In genomic region chr3:179148446-179149238, GRCh38 we compare ENCODE assay signal across 1 cellular context.
A peak's percentile ranks its signal among the peaks of the same experiment; 100 is the strongest.
TF ChIP-seq lines count a peak whose summit lies in the region.

No MANE protein-coding gene starts in this region.

TF ChIP-seq in HepG2, 621 proteins besides CTCF, POLR2A, EP300 and RAD21 (continued from another document and continues in another):
- TF ChIP-seq TERF1 (CRISPR knock-in tag; IDR thresholded peaks at IDR 0.05) (0 out of 2 replicates have a peak, but pooled peaks have one; percentile 57), MED8 (CRISPR knock-in tag; IDR thresholded peaks at IDR 0.05; ENCODE audit: insufficient replicate concordance) (no peak), SETDB1 (CRISPR knock-in tag; IDR thresholded peaks at IDR 0.05; ENCODE audit: borderline replicate concordance) (no peak), ATF7 (IDR thresholded peaks at IDR 0.05) (no peak), ATF7 (CRISPR knock-in tag; IDR thresholded peaks at IDR 0.05) (no peak), ZNF296 (CRISPR knock-in tag; conservative IDR thresholded peaks at IDR 0.05) (no peak), ZNF44 (CRISPR knock-in tag; IDR thresholded peaks at IDR 0.05) (no peak), GPN1 (CRISPR knock-in tag; IDR thresholded peaks at IDR 0.05; ENCODE audit: borderline replicate concordance) (no peak), ZNF205 (CRISPR knock-in tag; IDR thresholded peaks at IDR 0.05) (0 out of 2 replicates have a peak, but pooled peaks have one; percentile 24), NFKB2 (CRISPR knock-in tag; IDR thresholded peaks at IDR 0.05; ENCODE audit: borderline replicate concordance) (peak; percentile 67; the same call in 1 of the 2 replicates), ZNF619 (CRISPR knock-in tag; IDR thresholded peaks at IDR 0.05) (no peak), ZNF773 (CRISPR knock-in tag; IDR thresholded peaks at IDR 0.05; ENCODE audit: borderline replicate concordance) (peak; percentile 35; the same call in 1 of the 2 replicates), TRAFD1 (CRISPR knock-in tag; IDR thresholded peaks at IDR 0.05; ENCODE audit: borderline replicate concordance) (no peak), ZSCAN31 (CRISPR knock-in tag; IDR thresholded peaks at IDR 0.05; ENCODE audit: low read depth) (no peak; the same call in 1 of the 2 replicates), ZBTB44 (CRISPR knock-in tag; IDR thresholded peaks at IDR 0.05) (no peak), TEAD3 (CRISPR knock-in tag; optimal IDR thresholded peaks at IDR 0.05; ENCODE audit: borderline replicate concordance) (no peak), ZNF335 (CRISPR knock-in tag; IDR thresholded peaks at IDR 0.05) (no peak), STAT5B (CRISPR knock-in tag; IDR thresholded peaks at IDR 0.05) (no peak), ZNF792 (CRISPR knock-in tag; IDR thresholded peaks at IDR 0.05) (no peak), MED13 (CRISPR knock-in tag; IDR thresholded peaks at IDR 0.05) (0 out of 2 replicates have a peak, but pooled peaks have one; percentile 32), YY1 (IDR thresholded peaks at IDR 0.05; ENCODE audit: insufficient read depth, insufficient replicate concordance, low read depth, low read length) (peak; percentile 15), PTBP1 (IDR thresholded peaks at IDR 0.05; ENCODE audit: low read depth, low read length, poor library complexity, severe bottlenecking) (no peak), TCF7 (IDR thresholded peaks at IDR 0.05; ENCODE audit: low read depth) (0 out of 2 replicates have a peak, but pooled peaks have one; percentile 4), ZNF292 (CRISPR knock-in tag; IDR thresholded peaks at IDR 0.05; ENCODE audit: borderline replicate concordance, low read depth) (no peak), PPARG (CRISPR knock-in tag; conservative IDR thresholded peaks at IDR 0.05) (no peak), ZNF678 (CRISPR knock-in tag; IDR thresholded peaks at IDR 0.05) (no peak), ZNF138 (CRISPR knock-in tag; IDR thresholded peaks at IDR 0.05; ENCODE audit: low read depth) (no peak), RXRB (CRISPR knock-in tag; IDR thresholded peaks at IDR 0.05; ENCODE audit: borderline replicate concordance) (no peak), MEIS1 (CRISPR knock-in tag; IDR thresholded peaks at IDR 0.05; ENCODE audit: borderline replicate concordance) (no peak), EZH2 (conservative IDR thresholded peaks at IDR 0.05; ENCODE audit: low read depth, low read length) (no peak), ZFAT (CRISPR knock-in tag; conservative IDR thresholded peaks at IDR 0.05) (no peak), ZNF468 (CRISPR knock-in tag; IDR thresholded peaks at IDR 0.05) (0 out of 2 replicates have a peak, but pooled peaks have one; percentile 48), RARG (CRISPR knock-in tag; IDR thresholded peaks at IDR 0.05; ENCODE audit: low read depth) (no peak), SNRNP70 (IDR thresholded peaks at IDR 0.05; ENCODE audit: low read depth, low read length) (no peak), ESRRA (CRISPR knock-in tag; IDR thresholded peaks at IDR 0.05; ENCODE audit: low read depth) (no peak), NCOR1 (IDR thresholded peaks at IDR 0.05; ENCODE audit: borderline replicate concordance, low read length) (no peak), ZNF317 (CRISPR knock-in tag; IDR thresholded peaks at IDR 0.05) (no peak), ZNF747 (CRISPR knock-in tag; IDR thresholded peaks at IDR 0.05; ENCODE audit: borderline replicate concordance) (no peak), EED (CRISPR knock-in tag; IDR thresholded peaks at IDR 0.05) (no peak), ZSCAN9 (CRISPR knock-in tag; IDR thresholded peaks at IDR 0.05; ENCODE audit: borderline replicate concordance) (no peak), MZF1 (CRISPR knock-in tag; IDR thresholded peaks at IDR 0.05; ENCODE audit: borderline replicate concordance) (no peak), HOXA7 (CRISPR knock-in tag; IDR thresholded peaks at IDR 0.05) (no peak), POLR2G (IDR thresholded peaks at IDR 0.05; ENCODE audit: low read depth, low read length) (0 out of 2 replicates have a peak, but pooled peaks have one; percentile 15), ZNF251 (CRISPR knock-in tag; IDR thresholded peaks at IDR 0.05) (no peak), ZC3H13 (CRISPR knock-in tag; IDR thresholded peaks at IDR 0.05) (no peak), ZNF772 (CRISPR knock-in tag; IDR thresholded peaks at IDR 0.05) (no peak), ZBTB7B (CRISPR knock-in tag; IDR thresholded peaks at IDR 0.05) (peak; percentile 43; the same call in 1 of the 2 replicates)
- TF ChIP-seq, protein P1, sequence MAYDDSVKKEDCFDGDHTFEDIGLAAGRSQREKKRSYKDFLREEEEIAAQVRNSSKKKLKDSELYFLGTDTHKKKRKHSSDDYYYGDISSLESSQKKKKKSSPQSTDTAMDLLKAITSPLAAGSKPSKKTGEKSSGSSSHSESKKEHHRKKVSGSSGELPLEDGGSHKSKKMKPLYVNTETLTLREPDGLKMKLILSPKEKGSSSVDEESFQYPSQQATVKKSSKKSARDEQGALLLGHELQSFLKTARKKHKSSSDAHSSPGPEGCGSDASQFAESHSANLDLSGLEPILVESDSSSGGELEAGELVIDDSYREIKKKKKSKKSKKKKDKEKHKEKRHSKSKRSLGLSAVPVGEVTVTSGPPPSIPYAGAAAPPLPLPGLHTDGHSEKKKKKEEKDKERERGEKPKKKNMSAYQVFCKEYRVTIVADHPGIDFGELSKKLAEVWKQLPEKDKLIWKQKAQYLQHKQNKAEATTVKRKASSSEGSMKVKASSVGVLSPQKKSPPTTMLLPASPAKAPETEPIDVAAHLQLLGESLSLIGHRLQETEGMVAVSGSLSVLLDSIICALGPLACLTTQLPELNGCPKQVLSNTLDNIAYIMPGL (CRISPR knock-in tag; IDR thresholded peaks at IDR 0.05; ENCODE audit: borderline replicate concordance in 1 of 2, low read depth in 1 of 2) = peak in 1 of 2 experiments; percentile 40; a peak in 2 of 4 replicates
- TF ChIP-seq, protein P2, sequence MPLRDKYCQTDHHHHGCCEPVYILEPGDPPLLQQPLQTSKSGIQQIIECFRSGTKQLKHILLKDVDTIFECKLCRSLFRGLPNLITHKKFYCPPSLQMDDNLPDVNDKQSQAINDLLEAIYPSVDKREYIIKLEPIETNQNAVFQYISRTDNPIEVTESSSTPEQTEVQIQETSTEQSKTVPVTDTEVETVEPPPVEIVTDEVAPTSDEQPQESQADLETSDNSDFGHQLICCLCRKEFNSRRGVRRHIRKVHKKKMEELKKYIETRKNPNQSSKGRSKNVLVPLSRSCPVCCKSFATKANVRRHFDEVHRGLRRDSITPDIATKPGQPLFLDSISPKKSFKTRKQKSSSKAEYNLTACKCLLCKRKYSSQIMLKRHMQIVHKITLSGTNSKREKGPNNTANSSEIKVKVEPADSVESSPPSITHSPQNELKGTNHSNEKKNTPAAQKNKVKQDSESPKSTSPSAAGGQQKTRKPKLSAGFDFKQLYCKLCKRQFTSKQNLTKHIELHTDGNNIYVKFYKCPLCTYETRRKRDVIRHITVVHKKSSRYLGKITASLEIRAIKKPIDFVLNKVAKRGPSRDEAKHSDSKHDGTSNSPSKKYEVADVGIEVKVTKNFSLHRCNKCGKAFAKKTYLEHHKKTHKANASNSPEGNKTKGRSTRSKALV (CRISPR knock-in tag; IDR thresholded peaks at IDR 0.05) = no peak
- TF ChIP-seq, protein P3, sequence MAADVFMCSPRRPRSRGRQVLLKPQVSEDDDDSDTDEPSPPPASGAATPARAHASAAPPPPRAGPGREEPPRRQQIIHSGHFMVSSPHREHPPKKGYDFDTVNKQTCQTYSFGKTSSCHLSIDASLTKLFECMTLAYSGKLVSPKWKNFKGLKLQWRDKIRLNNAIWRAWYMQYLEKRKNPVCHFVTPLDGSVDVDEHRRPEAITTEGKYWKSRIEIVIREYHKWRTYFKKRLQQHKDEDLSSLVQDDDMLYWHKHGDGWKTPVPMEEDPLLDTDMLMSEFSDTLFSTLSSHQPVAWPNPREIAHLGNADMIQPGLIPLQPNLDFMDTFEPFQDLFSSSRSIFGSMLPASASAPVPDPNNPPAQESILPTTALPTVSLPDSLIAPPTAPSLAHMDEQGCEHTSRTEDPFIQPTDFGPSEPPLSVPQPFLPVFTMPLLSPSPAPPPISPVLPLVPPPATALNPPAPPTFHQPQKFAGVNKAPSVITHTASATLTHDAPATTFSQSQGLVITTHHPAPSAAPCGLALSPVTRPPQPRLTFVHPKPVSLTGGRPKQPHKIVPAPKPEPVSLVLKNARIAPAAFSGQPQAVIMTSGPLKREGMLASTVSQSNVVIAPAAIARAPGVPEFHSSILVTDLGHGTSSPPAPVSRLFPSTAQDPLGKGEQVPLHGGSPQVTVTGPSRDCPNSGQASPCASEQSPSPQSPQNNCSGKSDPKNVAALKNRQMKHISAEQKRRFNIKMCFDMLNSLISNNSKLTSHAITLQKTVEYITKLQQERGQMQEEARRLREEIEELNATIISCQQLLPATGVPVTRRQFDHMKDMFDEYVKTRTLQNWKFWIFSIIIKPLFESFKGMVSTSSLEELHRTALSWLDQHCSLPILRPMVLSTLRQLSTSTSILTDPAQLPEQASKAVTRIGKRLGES (CRISPR knock-in tag; IDR thresholded peaks at IDR 0.05; ENCODE audit: borderline replicate concordance) = no peak
- TF ChIP-seq, protein P4, sequence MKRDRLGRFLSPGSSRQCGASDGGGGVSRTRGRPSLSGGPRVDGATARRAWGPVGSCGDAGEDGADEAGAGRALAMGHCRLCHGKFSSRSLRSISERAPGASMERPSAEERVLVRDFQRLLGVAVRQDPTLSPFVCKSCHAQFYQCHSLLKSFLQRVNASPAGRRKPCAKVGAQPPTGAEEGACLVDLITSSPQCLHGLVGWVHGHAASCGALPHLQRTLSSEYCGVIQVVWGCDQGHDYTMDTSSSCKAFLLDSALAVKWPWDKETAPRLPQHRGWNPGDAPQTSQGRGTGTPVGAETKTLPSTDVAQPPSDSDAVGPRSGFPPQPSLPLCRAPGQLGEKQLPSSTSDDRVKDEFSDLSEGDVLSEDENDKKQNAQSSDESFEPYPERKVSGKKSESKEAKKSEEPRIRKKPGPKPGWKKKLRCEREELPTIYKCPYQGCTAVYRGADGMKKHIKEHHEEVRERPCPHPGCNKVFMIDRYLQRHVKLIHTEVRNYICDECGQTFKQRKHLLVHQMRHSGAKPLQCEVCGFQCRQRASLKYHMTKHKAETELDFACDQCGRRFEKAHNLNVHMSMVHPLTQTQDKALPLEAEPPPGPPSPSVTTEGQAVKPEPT (CRISPR knock-in tag; IDR thresholded peaks at IDR 0.05; ENCODE audit: low read depth) = 0 out of 2 replicates have a peak, but pooled peaks have one; percentile 16
- TF ChIP-seq, protein P5, sequence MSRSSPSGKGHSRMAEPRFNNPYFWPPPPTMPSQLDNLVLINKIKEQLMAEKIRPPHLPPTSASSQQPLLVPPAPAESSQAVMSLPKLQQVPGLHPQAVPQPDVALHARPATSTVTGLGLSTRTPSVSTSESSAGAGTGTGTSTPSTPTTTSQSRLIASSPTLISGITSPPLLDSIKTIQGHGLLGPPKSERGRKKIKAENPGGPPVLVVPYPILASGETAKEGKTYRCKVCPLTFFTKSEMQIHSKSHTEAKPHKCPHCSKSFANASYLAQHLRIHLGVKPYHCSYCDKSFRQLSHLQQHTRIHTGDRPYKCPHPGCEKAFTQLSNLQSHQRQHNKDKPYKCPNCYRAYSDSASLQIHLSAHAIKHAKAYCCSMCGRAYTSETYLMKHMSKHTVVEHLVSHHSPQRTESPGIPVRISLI (CRISPR knock-in tag; IDR thresholded peaks at IDR 0.05; ENCODE audit: borderline replicate concordance) = no peak
- TF ChIP-seq, protein P6, sequence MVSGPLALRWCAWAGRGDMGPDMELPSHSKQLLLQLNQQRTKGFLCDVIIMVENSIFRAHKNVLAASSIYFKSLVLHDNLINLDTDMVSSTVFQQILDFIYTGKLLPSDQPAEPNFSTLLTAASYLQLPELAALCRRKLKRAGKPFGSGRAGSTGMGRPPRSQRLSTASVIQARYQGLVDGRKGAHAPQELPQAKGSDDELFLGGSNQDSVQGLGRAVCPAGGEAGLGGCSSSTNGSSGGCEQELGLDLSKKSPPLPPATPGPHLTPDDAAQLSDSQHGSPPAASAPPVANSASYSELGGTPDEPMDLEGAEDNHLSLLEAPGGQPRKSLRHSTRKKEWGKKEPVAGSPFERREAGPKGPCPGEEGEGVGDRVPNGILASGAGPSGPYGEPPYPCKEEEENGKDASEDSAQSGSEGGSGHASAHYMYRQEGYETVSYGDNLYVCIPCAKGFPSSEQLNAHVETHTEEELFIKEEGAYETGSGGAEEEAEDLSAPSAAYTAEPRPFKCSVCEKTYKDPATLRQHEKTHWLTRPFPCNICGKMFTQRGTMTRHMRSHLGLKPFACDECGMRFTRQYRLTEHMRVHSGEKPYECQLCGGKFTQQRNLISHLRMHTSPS (CRISPR knock-in tag; IDR thresholded peaks at IDR 0.05; ENCODE audit: low read depth) = no peak
- TF ChIP-seq, protein P7, sequence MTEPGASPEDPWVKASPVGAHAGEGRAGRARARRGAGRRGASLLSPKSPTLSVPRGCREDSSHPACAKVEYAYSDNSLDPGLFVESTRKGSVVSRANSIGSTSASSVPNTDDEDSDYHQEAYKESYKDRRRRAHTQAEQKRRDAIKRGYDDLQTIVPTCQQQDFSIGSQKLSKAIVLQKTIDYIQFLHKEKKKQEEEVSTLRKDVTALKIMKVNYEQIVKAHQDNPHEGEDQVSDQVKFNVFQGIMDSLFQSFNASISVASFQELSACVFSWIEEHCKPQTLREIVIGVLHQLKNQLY (CRISPR knock-in tag; IDR thresholded peaks at IDR 0.05) = no peak
